In genomic region chr18:12885500-12885899, GRCh38 we compare ENCODE assay signal across 15 cellular contexts. TPM values are rescaled to one million over a fixed set of nuclear protein-coding genes. Genes with fewer than 3 reads are reported as not detected.
A peak's percentile ranks its signal among the peaks of the same experiment; 100 is the strongest.
DNase-seq lines count a peak whose midpoint lies in the region; ATAC-seq, FAIRE-seq and TF ChIP-seq lines count a peak whose summit lies in the region.
"Had no signal": no experiment of that assay in that cellular context is flagged by ENCODE, and none has a peak within 500 bp of the region (broad histone marks: within the 10 kb centered on the region; RNA-seq: fewer than 3 reads in every experiment).

No MANE protein-coding gene starts in this region.

- peak overlapping the region; percentile 89 for H3K4me3 Mint-ChIP-seq in T-helper 17 cell

- H3K4me1 Mint-ChIP-seq in T-helper 17 cell: peaks cover 31% of the 10 kb centered on the region

- H3K9me3 ChIP-seq in T-helper 17 cell (ENCODE audit: control insufficient read depth, low read length, poor library complexity, severe bottlenecking): no peaks in the 10 kb centered on the region
- H3K9me3 ChIP-seq in iPS-20b (ENCODE audit: insufficient read depth, low read depth, low read length): no peaks in the 10 kb centered on the region

- H3K27ac ChIP-seq in ACC112 (ENCODE audit: low read depth, low read length): no peak overlapping the region
- no peak overlapping the region for H3K27ac ChIP-seq in iPS-20b (ENCODE audit: low read length)

- peak overlapping the region; percentile 78; the same call in 1 of the 2 replicates for H3K9ac ChIP-seq in iPS-20b (ENCODE audit: low read depth, low read length)

- no peaks in the 10 kb centered on the region for H3K27me3 ChIP-seq in ACC112 (ENCODE audit: insufficient read depth, low read length)
- no peaks in the 10 kb centered on the region; the same call in 1 of the 2 replicates for H3K27me3 ChIP-seq in iPS-20b (ENCODE audit: insufficient read depth, low read length)

- DNase-seq in GM13976 (ENCODE audit: low spot score): peak; percentile 37
- DNase-seq in T-helper 17 cell: no peak
- DNase-seq in RCC 7860 (ENCODE audit: low spot score): no peak
- DNase-seq in NCI-H774 (lab: John Stamatoyannopoulos, UW): no peak
- DNase-seq in NCI-H1694 treated with DMSO at 0.1 percent for 48 hours (lab: John Stamatoyannopoulos, UW): no peak
- DNase-seq: amygdala; KBM-7; NCI-H345; SHP77 treated with DMSO at 0.1 percent for 48 hours; stimulated activated CD4-positive, alpha-beta T cell treated with anti-CD3 and anti-CD28 coated beads, Interleukin-15, amount 100 ng/mL, for 24 hours; stimulated activated naive CD4-positive, alpha-beta T cell had no signal

- ATAC-seq in T-helper 17 cell (no peak), GM21737 (IDR thresholded peaks at IDR 0.05; ENCODE audit: unreplicated experiment) (no peak)
- ATAC-seq: activated CD4-positive, CD25-positive, alpha-beta regulatory T cell treated with anti-CD3 and anti-CD28 coated beads, Interleukin-2, amount 50 U/mL, for 24 hours had no signal

- no peak overlapping the region for H2AFZ ChIP-seq in ACC112 (ENCODE audit: low read length, unreplicated experiment)

- no peaks in the 10 kb centered on the region for H3K27me3 Mint-ChIP-seq in T-helper 17 cell

- in situ Hi-C loops in GM13976 (cut with MboI; ENCODE audit: low sequenced_read_pairs, unreplicated experiment): no loop called here

- peaks cover 30% of the 10 kb centered on the region for H3K79me2 ChIP-seq in ACC112 (ENCODE audit: control insufficient read depth, insufficient read depth, low read length, unreplicated experiment)

- H3K4me3 ChIP-seq in ACC112 (ENCODE audit: low read depth, low read length) (peak overlapping the region; percentile 92), iPS-20b (ENCODE audit: low read length) (peak overlapping the region; percentile 82; the same call in 1 of the 2 replicates)

- peak overlapping the region; percentile 96 for H3K27ac Mint-ChIP-seq in T-helper 17 cell

- H3K4me1 ChIP-seq in ACC112 (ENCODE audit: control insufficient read depth, insufficient read depth, low read length, unreplicated experiment): peaks cover 23% of the 10 kb centered on the region
- peaks cover 21% of the 10 kb centered on the region for H3K4me1 ChIP-seq in iPS-20b (ENCODE audit: insufficient read depth, low read length)

- FAIRE-seq in RCC 7860 (lab: Jason Lieb, UNC): no peak

- peaks cover 8% of the 10 kb centered on the region for H3K36me3 Mint-ChIP-seq in T-helper 17 cell (ENCODE audit: low read depth)

- no peak for TF ChIP-seq CTCF in GM13976 (IDR thresholded peaks at IDR 0.05; ENCODE audit: borderline replicate concordance, control extremely low read depth, extremely low read depth, insufficient read depth, missing control alignments)

- H3K36me3 ChIP-seq in ACC112 (ENCODE audit: insufficient read depth, low read length): no peaks in the 10 kb centered on the region
- H3K36me3 ChIP-seq in iPS-20b (ENCODE audit: insufficient read depth, low read depth, low read length): no peaks in the 10 kb centered on the region

RNA-seq across cellular contexts. Expression of gene PTPN2, which starts 1.5 kb away (rescaled TPM):
- total RNA-seq in T-helper 17 cell: 10 to 100 TPM; 72.8 to 74.8 TPM
